Comparison of ENCODE assay signal across 1 cellular context in the genomic region with DNA sequence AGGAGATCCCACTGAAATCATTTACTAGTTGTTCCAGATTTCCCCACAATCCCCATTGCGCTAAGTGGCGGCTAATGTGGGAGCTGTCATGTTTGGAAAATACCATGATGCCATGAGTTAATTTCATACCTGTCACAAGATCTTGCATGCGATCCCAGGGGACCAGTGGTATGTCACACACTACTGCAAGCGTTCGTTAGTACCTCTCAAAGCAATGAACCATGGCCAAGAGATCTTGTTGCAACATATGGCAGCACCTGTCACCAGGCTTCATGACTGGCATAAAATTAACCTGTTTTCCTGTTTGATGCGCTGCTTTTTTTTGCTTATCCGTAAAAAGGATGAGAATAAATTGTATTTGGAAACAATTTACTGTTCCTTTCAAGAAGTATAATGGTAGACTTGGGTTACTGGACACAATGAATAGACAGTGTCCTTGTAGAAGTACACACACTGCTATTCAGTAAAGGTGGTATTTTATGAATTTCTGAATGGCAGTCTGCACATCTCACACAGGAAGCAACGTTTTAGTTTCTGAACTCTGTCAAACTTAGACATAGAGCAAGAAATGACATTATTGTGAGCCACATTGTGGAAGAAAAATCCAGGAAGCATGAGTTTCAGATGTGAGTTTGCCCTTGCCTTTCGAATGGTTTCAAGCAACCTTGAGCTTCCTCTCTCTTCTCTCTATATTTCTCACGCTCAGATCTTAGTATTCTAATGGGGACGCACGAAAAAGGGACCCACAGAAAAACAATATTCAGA.
TF ChIP-seq lines count a peak whose summit lies in the region.

No MANE protein-coding gene starts in this region.

TF ChIP-seq in GM12878, 131 proteins besides CTCF, POLR2A, EP300 and RAD21 (continued from another document):
- TF ChIP-seq, protein P1, sequence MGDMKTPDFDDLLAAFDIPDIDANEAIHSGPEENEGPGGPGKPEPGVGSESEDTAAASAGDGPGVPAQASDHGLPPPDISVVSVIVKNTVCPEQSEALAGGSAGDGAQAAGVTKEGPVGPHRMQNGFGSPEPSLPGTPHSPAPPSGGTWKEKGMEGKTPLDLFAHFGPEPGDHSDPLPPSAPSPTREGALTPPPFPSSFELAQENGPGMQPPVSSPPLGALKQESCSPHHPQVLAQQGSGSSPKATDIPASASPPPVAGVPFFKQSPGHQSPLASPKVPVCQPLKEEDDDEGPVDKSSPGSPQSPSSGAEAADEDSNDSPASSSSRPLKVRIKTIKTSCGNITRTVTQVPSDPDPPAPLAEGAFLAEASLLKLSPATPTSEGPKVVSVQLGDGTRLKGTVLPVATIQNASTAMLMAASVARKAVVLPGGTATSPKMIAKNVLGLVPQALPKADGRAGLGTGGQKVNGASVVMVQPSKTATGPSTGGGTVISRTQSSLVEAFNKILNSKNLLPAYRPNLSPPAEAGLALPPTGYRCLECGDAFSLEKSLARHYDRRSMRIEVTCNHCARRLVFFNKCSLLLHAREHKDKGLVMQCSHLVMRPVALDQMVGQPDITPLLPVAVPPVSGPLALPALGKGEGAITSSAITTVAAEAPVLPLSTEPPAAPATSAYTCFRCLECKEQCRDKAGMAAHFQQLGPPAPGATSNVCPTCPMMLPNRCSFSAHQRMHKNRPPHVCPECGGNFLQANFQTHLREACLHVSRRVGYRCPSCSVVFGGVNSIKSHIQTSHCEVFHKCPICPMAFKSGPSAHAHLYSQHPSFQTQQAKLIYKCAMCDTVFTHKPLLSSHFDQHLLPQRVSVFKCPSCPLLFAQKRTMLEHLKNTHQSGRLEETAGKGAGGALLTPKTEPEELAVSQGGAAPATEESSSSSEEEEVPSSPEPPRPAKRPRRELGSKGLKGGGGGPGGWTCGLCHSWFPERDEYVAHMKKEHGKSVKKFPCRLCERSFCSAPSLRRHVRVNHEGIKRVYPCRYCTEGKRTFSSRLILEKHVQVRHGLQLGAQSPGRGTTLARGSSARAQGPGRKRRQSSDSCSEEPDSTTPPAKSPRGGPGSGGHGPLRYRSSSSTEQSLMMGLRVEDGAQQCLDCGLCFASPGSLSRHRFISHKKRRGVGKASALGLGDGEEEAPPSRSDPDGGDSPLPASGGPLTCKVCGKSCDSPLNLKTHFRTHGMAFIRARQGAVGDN (IDR thresholded peaks at IDR 0.05): 0 out of 2 replicates have a peak, but pooled peaks have one; percentile 13
- TF ChIP-seq, protein P2, sequence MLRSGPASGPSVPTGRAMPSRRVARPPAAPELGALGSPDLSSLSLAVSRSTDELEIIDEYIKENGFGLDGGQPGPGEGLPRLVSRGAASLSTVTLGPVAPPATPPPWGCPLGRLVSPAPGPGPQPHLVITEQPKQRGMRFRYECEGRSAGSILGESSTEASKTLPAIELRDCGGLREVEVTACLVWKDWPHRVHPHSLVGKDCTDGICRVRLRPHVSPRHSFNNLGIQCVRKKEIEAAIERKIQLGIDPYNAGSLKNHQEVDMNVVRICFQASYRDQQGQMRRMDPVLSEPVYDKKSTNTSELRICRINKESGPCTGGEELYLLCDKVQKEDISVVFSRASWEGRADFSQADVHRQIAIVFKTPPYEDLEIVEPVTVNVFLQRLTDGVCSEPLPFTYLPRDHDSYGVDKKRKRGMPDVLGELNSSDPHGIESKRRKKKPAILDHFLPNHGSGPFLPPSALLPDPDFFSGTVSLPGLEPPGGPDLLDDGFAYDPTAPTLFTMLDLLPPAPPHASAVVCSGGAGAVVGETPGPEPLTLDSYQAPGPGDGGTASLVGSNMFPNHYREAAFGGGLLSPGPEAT (IDR thresholded peaks at IDR 0.05; ENCODE audit: low read depth): peak; percentile 91
- TF ChIP-seq, protein P3, sequence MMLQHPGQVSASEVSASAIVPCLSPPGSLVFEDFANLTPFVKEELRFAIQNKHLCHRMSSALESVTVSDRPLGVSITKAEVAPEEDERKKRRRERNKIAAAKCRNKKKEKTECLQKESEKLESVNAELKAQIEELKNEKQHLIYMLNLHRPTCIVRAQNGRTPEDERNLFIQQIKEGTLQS (IDR thresholded peaks at IDR 0.05; ENCODE audit: borderline replicate concordance, extremely low read depth, low read depth, low read length): no peak
- TF ChIP-seq NR2C2 (IDR thresholded peaks at IDR 0.05; ENCODE audit: borderline replicate concordance, control insufficient read depth, insufficient read length, low read depth) (no peak), BHLHE40 (IDR thresholded peaks at IDR 0.05; ENCODE audit: borderline replicate concordance in 1 of 2, low read depth in 2 of 2, low read length in 1 of 2) (peak; percentile 29 to 69; a peak in 2 of 4 replicates), POU2F2 (IDR thresholded peaks at IDR 0.05; ENCODE audit: borderline replicate concordance, low read depth, low read length) (peak; percentile 42; the same call in 1 of the 3 replicates), ZNF24 (IDR thresholded peaks at IDR 0.05) (0 out of 2 replicates have a peak, but pooled peaks have one; percentile 17), IRF4 (IDR thresholded peaks at IDR 0.05; ENCODE audit: low read depth, low read length) (0 out of 2 replicates have a peak, but pooled peaks have one; percentile 28), CBFB (IDR thresholded peaks at IDR 0.05; ENCODE audit: low read depth) (no peak), GATAD2B (conservative IDR thresholded peaks at IDR 0.05; ENCODE audit: low read depth) (peak; percentile 50), EED (IDR thresholded peaks at IDR 0.05; ENCODE audit: low read depth) (peak; percentile 52), ZNF274 (IDR thresholded peaks at IDR 0.05; ENCODE audit: insufficient read depth, insufficient read length) (no peak), SIX5 (IDR thresholded peaks at IDR 0.05; ENCODE audit: low read depth, low read length, severe bottlenecking) (no peak), WRNIP1 (IDR thresholded peaks at IDR 0.05; ENCODE audit: borderline replicate concordance, low read depth, low read length) (no peak), JUNB (IDR thresholded peaks at IDR 0.05) (peak; percentile 40), FOXK2 (IDR thresholded peaks at IDR 0.05) (no peak), NFIC (IDR thresholded peaks at IDR 0.05; ENCODE audit: low read depth, low read length) (peak; percentile 49; the same call in 1 of the 2 replicates), DPF2 (IDR thresholded peaks at IDR 0.05) (peak; percentile 93), HDGF (IDR thresholded peaks at IDR 0.05) (no peak), FOS (IDR thresholded peaks at IDR 0.05; ENCODE audit: borderline replicate concordance, extremely low read depth, insufficient read length) (no peak), SMC3 (IDR thresholded peaks at IDR 0.05; ENCODE audit: borderline replicate concordance, low read length) (no peak), TCF12 (IDR thresholded peaks at IDR 0.05; ENCODE audit: low read depth, low read length) (peak; percentile 91; the same call in 1 of the 2 replicates)
- TF ChIP-seq, protein P4, sequence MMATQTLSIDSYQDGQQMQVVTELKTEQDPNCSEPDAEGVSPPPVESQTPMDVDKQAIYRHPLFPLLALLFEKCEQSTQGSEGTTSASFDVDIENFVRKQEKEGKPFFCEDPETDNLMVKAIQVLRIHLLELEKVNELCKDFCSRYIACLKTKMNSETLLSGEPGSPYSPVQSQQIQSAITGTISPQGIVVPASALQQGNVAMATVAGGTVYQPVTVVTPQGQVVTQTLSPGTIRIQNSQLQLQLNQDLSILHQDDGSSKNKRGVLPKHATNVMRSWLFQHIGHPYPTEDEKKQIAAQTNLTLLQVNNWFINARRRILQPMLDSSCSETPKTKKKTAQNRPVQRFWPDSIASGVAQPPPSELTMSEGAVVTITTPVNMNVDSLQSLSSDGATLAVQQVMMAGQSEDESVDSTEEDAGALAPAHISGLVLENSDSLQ (IDR thresholded peaks at IDR 0.05): peak; percentile 73
- TF ChIP-seq, protein P5, sequence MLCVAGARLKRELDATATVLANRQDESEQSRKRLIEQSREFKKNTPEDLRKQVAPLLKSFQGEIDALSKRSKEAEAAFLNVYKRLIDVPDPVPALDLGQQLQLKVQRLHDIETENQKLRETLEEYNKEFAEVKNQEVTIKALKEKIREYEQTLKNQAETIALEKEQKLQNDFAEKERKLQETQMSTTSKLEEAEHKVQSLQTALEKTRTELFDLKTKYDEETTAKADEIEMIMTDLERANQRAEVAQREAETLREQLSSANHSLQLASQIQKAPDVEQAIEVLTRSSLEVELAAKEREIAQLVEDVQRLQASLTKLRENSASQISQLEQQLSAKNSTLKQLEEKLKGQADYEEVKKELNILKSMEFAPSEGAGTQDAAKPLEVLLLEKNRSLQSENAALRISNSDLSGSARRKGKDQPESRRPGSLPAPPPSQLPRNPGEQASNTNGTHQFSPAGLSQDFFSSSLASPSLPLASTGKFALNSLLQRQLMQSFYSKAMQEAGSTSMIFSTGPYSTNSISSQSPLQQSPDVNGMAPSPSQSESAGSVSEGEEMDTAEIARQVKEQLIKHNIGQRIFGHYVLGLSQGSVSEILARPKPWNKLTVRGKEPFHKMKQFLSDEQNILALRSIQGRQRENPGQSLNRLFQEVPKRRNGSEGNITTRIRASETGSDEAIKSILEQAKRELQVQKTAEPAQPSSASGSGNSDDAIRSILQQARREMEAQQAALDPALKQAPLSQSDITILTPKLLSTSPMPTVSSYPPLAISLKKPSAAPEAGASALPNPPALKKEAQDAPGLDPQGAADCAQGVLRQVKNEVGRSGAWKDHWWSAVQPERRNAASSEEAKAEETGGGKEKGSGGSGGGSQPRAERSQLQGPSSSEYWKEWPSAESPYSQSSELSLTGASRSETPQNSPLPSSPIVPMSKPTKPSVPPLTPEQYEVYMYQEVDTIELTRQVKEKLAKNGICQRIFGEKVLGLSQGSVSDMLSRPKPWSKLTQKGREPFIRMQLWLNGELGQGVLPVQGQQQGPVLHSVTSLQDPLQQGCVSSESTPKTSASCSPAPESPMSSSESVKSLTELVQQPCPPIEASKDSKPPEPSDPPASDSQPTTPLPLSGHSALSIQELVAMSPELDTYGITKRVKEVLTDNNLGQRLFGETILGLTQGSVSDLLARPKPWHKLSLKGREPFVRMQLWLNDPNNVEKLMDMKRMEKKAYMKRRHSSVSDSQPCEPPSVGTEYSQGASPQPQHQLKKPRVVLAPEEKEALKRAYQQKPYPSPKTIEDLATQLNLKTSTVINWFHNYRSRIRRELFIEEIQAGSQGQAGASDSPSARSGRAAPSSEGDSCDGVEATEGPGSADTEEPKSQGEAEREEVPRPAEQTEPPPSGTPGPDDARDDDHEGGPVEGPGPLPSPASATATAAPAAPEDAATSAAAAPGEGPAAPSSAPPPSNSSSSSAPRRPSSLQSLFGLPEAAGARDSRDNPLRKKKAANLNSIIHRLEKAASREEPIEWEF (IDR thresholded peaks at IDR 0.05; ENCODE audit: insufficient replicate concordance, low read depth, low read length): no peak
- TF ChIP-seq, protein P6, sequence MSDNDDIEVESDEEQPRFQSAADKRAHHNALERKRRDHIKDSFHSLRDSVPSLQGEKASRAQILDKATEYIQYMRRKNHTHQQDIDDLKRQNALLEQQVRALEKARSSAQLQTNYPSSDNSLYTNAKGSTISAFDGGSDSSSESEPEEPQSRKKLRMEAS (IDR thresholded peaks at IDR 0.05; ENCODE audit: low read depth, low read length): no peak
- TF ChIP-seq, protein P7, sequence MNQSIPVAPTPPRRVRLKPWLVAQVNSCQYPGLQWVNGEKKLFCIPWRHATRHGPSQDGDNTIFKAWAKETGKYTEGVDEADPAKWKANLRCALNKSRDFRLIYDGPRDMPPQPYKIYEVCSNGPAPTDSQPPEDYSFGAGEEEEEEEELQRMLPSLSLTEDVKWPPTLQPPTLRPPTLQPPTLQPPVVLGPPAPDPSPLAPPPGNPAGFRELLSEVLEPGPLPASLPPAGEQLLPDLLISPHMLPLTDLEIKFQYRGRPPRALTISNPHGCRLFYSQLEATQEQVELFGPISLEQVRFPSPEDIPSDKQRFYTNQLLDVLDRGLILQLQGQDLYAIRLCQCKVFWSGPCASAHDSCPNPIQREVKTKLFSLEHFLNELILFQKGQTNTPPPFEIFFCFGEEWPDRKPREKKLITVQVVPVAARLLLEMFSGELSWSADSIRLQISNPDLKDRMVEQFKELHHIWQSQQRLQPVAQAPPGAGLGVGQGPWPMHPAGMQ (IDR thresholded peaks at IDR 0.05; ENCODE audit: borderline replicate concordance): no peak
TF ChIP-seq in GM12878: peak in this region for 39.
